13 cellular contexts compared by ENCODE assay signal in genomic region chr6:47700051-47700450, GRCh38. TPM values are rescaled to one million over a fixed set of nuclear protein-coding genes. Genes with fewer than 3 reads are reported as not detected.
A peak's percentile ranks its signal among the peaks of the same experiment; 100 is the strongest.
DNase-seq lines count a peak whose midpoint lies in the region; ATAC-seq and TF ChIP-seq lines count a peak whose summit lies in the region.
"Had no signal": no experiment of that assay in that cellular context is flagged by ENCODE, and none has a peak within 500 bp of the region (broad histone marks: within the 10 kb centered on the region; RNA-seq: fewer than 3 reads in every experiment).

No MANE protein-coding gene starts in this region.

- H3K4me3 ChIP-seq in esophagus muscularis mucosa = no peak overlapping the region
- no peak overlapping the region for H3K4me3 ChIP-seq in skin epidermis
- H3K4me3 ChIP-seq: right lobe of liver had no signal

- TF ChIP-seq POLR2A in esophagus muscularis mucosa (IDR thresholded peaks at IDR 0.05; ENCODE audit: low read depth) = no peak

- H3K4me1 Mint-ChIP-seq in naive thymus-derived CD8-positive, alpha-beta T cell = no peaks in the 10 kb centered on the region

- no peak for ATAC-seq in naive thymus-derived CD8-positive, alpha-beta T cell
- ATAC-seq in GM21619 (IDR thresholded peaks at IDR 0.05; ENCODE audit: unreplicated experiment) (no peak), GM21526 (IDR thresholded peaks at IDR 0.05; ENCODE audit: low FRiP score, unreplicated experiment) (no peak)
- ATAC-seq: right lobe of liver had no signal

- no peak for TF ChIP-seq CTCF in esophagus muscularis mucosa (IDR thresholded peaks at IDR 0.05)

- intact Hi-C loops in esophagus muscularis mucosa (cut with DNase I) = no loop called here

- H3K27me3 ChIP-seq in esophagus muscularis mucosa = no peaks in the 10 kb centered on the region
- H3K27me3 ChIP-seq: right lobe of liver had no signal

- no peaks in the 10 kb centered on the region for H3K36me3 ChIP-seq in esophagus muscularis mucosa
- H3K36me3 ChIP-seq: right lobe of liver had no signal

- peak; percentile 19 for DNase-seq in GM03348 (ENCODE audit: low spot score)
- DNase-seq in NCI-H69 (lab: John Stamatoyannopoulos, UW) = peak; percentile 75
- peak; percentile 82 for DNase-seq in esophagus muscularis mucosa (ENCODE audit: extremely low spot score)
- no peak for DNase-seq in naive thymus-derived CD8-positive, alpha-beta T cell
- no peak for DNase-seq in stimulated activated CD8-positive, alpha-beta memory T cell treated with anti-CD3 and anti-CD28 coated beads, Interleukin-4, amount 100 ng/mL, for 48 hours
- DNase-seq: activated T-cell treated with anti-CD3 and anti-CD28 coated beads for 4 hours; DMS153; NK-92 treated with Interleukin-12 subunit alpha and Interleukin-12 subunit beta, amount 100 ng/mL, for 24 hours; right lobe of liver had no signal

- H3K9me3 ChIP-seq in esophagus muscularis mucosa = no peaks in the 10 kb centered on the region
- H3K9me3 ChIP-seq: right lobe of liver had no signal

- no peaks in the 10 kb centered on the region for H3K36me3 Mint-ChIP-seq in naive thymus-derived CD8-positive, alpha-beta T cell
- H3K36me3 Mint-ChIP-seq: mesothelial cell of epicardium had no signal

- H3K27ac ChIP-seq in esophagus muscularis mucosa (replicated peaks in 1 of 4) (no peak overlapping the region), skin epidermis (peak overlapping the region in 15 of 21 experiments; percentile 33 to 81 (median 64))
- H3K27ac ChIP-seq: right lobe of liver had no signal

- no peaks in the 10 kb centered on the region for H3K4me1 ChIP-seq in esophagus muscularis mucosa
- H3K4me1 ChIP-seq: right lobe of liver had no signal

- peaks cover 0 to 2% (median 0%) of the 10 kb centered on the region in 5 donors for H3K27me3 Mint-ChIP-seq in naive thymus-derived CD8-positive, alpha-beta T cell

- no peaks in the 10 kb centered on the region for H3K9me3 Mint-ChIP-seq in naive thymus-derived CD8-positive, alpha-beta T cell
- H3K9me3 Mint-ChIP-seq: mesothelial cell of epicardium had no signal

- 47% methylated on average over 5 of the region's 5 CpGs for WGBS in esophagus muscularis mucosa

- no peak overlapping the region for H3K27ac Mint-ChIP-seq in naive thymus-derived CD8-positive, alpha-beta T cell
- H3K27ac Mint-ChIP-seq: mesothelial cell of epicardium had no signal

- no peak overlapping the region for H3K4me3 Mint-ChIP-seq in naive thymus-derived CD8-positive, alpha-beta T cell
- H3K4me3 Mint-ChIP-seq: mesothelial cell of epicardium had no signal

- no peak for TF ChIP-seq EP300 in esophagus muscularis mucosa (IDR thresholded peaks at IDR 0.05)

- POLR2A ChIA-PET in naive thymus-derived CD8-positive, alpha-beta T cell (lab: Charles Lee) = no interaction called here

RNA-seq across cellular contexts. Expression of gene ADGRF4, which starts 1.7 kb away (rescaled TPM):
- under 1 TPM; 0.17 to 0.52 (median 0.37) TPM for total RNA-seq in esophagus muscularis mucosa
- total RNA-seq in naive thymus-derived CD8-positive, alpha-beta T cell = not detected
- not detected for polyA plus RNA-seq in naive thymus-derived CD8-positive, alpha-beta T cell
- total RNA-seq: right lobe of liver had no signal

Comparison
In these comparisons a context has a peak if more than half of its experiments do, and no peak if none do; other contexts are left out.
1. DNase-seq: peak in GM03348 (single experiment), NCI-H69 (single experiment) and esophagus muscularis mucosa (single experiment); none in naive thymus-derived CD8-positive, alpha-beta T cell (0 of 10) and stimulated activated CD8-positive, alpha-beta memory T cell treated with anti-CD3 and anti-CD28 coated beads, Interleukin-4, amount 100 ng/mL, for 48 hours (single experiment).
2. H3K27ac ChIP-seq: peak in skin epidermis (15 of 21); none in esophagus muscularis mucosa (0 of 4).